8 cellular contexts compared by ENCODE assay signal in the genomic region with DNA sequence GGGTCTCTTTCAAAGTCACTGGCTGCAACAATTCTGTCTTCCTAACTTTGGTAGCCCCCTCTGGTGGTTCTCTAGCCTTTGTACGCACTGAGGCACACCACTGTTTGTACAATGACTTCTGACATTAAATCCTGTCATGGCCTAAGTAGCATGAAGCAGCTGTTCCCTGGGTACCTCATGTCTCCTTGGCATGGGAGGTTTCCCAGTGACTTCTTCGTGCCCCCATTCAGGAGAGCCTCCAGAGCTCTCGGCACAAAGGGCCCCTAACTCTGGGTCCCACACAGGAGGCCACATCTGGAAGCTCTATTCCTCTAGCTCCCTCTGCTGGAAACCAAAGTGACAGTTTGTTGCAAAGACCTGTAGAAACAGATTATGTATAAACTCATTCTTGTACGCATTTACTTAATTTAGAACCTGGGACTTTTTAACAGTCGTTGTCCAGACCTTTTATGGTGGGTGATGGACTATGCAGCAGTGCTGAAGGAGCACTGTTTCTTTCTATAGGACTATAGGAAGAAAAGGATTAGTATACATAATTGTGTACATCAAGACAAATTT. TPM values are rescaled to one million over a fixed set of nuclear protein-coding genes. Genes with fewer than 3 reads are reported as not detected.
DNase-seq lines count a peak whose midpoint lies in the region; ATAC-seq and TF ChIP-seq lines count a peak whose summit lies in the region.

No MANE protein-coding gene starts in this region.

- no peaks in the 10 kb centered on the region for H3K27me3 ChIP-seq in foreskin keratinocyte

- peak; percentile 77 for TF ChIP-seq CTCF in foreskin keratinocyte (conservative IDR thresholded peaks at IDR 0.05)

- ATAC-seq in GM21619 (IDR thresholded peaks at IDR 0.05; ENCODE audit: unreplicated experiment), result peak; percentile 92
- ATAC-seq in foreskin keratinocyte, result peak; percentile 68

- no peaks in the 10 kb centered on the region for H3K4me1 ChIP-seq in foreskin keratinocyte

- H3K27ac ChIP-seq in foreskin keratinocyte, result no peak overlapping the region

- DNase-seq in GM03348 (ENCODE audit: low spot score) (peak; percentile 69), HT-29 (ENCODE audit: low spot score) (peak; percentile 86), NCI-H82 (lab: John Stamatoyannopoulos, UW) (peak; percentile 95), activated T-cell treated with anti-CD3 and anti-CD28 coated beads for 48 hours (ENCODE audit: low read depth) (peak; percentile 7), foreskin keratinocyte (peak in 1 of 2 donors; percentile 52), nucleus accumbens (lab: John Stamatoyannopoulos, UW) (peak in 30 of 56 donors; percentile 1 to 39 (median 10)), ureter (ENCODE audit: low spot score) (no peak)

RNA-seq across cellular contexts. Expression of a gene that starts 13.4 kb away (rescaled TPM):
- total RNA-seq in HT-29 (2014; rRNA removed; shearing (Covaris generic)), result 0.71 and 0.83 TPM in 2 replicates
- 2.0 and 2.4 TPM in 2 replicates for total RNA-seq in foreskin keratinocyte
- 0.72 and 0.82 TPM in 2 replicates for polyA plus RNA-seq in foreskin keratinocyte
- total RNA-seq in ureter, result 8.3 TPM

RNA-seq across cellular contexts. Expression of a gene that starts 13.6 kb away (rescaled TPM):
- 2.8 and 3.3 TPM in 2 replicates for total RNA-seq in HT-29 (2014; rRNA removed; shearing (Covaris generic))
- 15.8 and 16.7 TPM in 2 replicates for total RNA-seq in foreskin keratinocyte
- 4.5 and 6.2 TPM in 2 replicates for polyA plus RNA-seq in foreskin keratinocyte
- 27.1 TPM for total RNA-seq in ureter
